ENCODE assay signal across 2 cellular contexts in genomic region chr5:56971275-56971674, GRCh38.
TF ChIP-seq lines count a peak whose summit lies in the region.

No MANE protein-coding gene starts in this region.

TF ChIP-seq in SK-N-SH, 30 proteins besides CTCF, POLR2A, EP300 and RAD21 (continued from another document):
- TF ChIP-seq MEF2A (IDR thresholded peaks at IDR 0.05; ENCODE audit: borderline replicate concordance, low read depth) (no peak), MAX (IDR thresholded peaks at IDR 0.05; ENCODE audit: low read depth) (no peak), TCF12 (IDR thresholded peaks at IDR 0.05) (no peak), TEAD4 (IDR thresholded peaks at IDR 0.05; ENCODE audit: borderline replicate concordance, insufficient read depth) (no peak), NFIC (IDR thresholded peaks at IDR 0.05; ENCODE audit: borderline replicate concordance) (no peak), REST (IDR thresholded peaks at IDR 0.05; ENCODE audit: low read depth, low read length) (no peak), SMC3 (IDR thresholded peaks at IDR 0.05; ENCODE audit: low read depth, low read length) (no peak), FOXM1 (IDR thresholded peaks at IDR 0.05; ENCODE audit: low read depth) (no peak), RFX5 (IDR thresholded peaks at IDR 0.05; ENCODE audit: low read length) (no peak), GATA2 (CRISPR knock-in tag; IDR thresholded peaks at IDR 0.05) (no peak)

TF ChIP-seq in HEK293, 187 proteins besides CTCF, POLR2A, EP300 and RAD21 (continued from another document):
- TF ChIP-seq ZNF843 (tag by site-specific recombination; IDR thresholded peaks at IDR 0.05) (peak; percentile 52; the same call in 1 of the 2 replicates), ZBTB26 (tag by site-specific recombination; optimal IDR thresholded peaks at IDR 0.05) (no peak), ZNF114 (tag by site-specific recombination; IDR thresholded peaks at IDR 0.05) (no peak), ZNF394 (tag by site-specific recombination; IDR thresholded peaks at IDR 0.05; ENCODE audit: borderline replicate concordance) (no peak), OSR2 (tag by site-specific recombination; IDR thresholded peaks at IDR 0.05) (peak; percentile 9; the same call in 1 of the 2 replicates), ZEB2 (tag by site-specific recombination; IDR thresholded peaks at IDR 0.05) (peak; percentile 16; the same call in 1 of the 2 replicates)
